Comparison of ENCODE assay signal across 8 cellular contexts in genomic region chr16:11312718-11313492, GRCh38. TPM values are rescaled to one million over a fixed set of nuclear protein-coding genes. Genes with fewer than 3 reads are reported as not detected.
DNase-seq lines count a peak whose midpoint lies in the region; ATAC-seq lines count a peak whose summit lies in the region.

No MANE protein-coding gene starts in this region.

- H3K9ac ChIP-seq in NT2/D1 (ENCODE audit: insufficient read length, low read depth), result peak overlapping the region; percentile 9

- no peaks in the 10 kb centered on the region for H3K27me3 ChIP-seq in NT2/D1 (ENCODE audit: insufficient read depth, insufficient read length)

- no peaks in the 10 kb centered on the region for H3K9me3 ChIP-seq in NT2/D1 (ENCODE audit: insufficient read depth, low read length)

- no peaks in the 10 kb centered on the region for H3K36me3 ChIP-seq in NT2/D1 (ENCODE audit: insufficient read depth, insufficient read length, low read length)

- ATAC-seq in effector memory CD8-positive, alpha-beta T cell (replicated peaks), result peak; percentile 25
- ATAC-seq in GM19023 (IDR thresholded peaks at IDR 0.05; ENCODE audit: unreplicated experiment), result no peak

- peak overlapping the region; percentile 1 to 36 for H3K4me3 Mint-ChIP-seq in effector memory CD8-positive, alpha-beta T cell

- no peaks in the 10 kb centered on the region for H3K9me3 Mint-ChIP-seq in effector memory CD8-positive, alpha-beta T cell

- no peaks in the 10 kb centered on the region for H3K36me3 Mint-ChIP-seq in effector memory CD8-positive, alpha-beta T cell (ENCODE audit: insufficient read depth)

- H3K27me3 Mint-ChIP-seq in effector memory CD8-positive, alpha-beta T cell, result no peaks in the 10 kb centered on the region

- H3K4me1 ChIP-seq in NT2/D1 (ENCODE audit: insufficient read depth, insufficient read length), result peaks cover 32% of the 10 kb centered on the region

- peak overlapping the region; percentile 11 to 26 for H3K27ac Mint-ChIP-seq in effector memory CD8-positive, alpha-beta T cell

- peaks cover 19 to 21% of the 10 kb centered on the region in 2 donors for H3K4me1 Mint-ChIP-seq in effector memory CD8-positive, alpha-beta T cell (ENCODE audit: low read depth in 2 of 2)

- no peak overlapping the region for H3K4me3 ChIP-seq in NT2/D1 (ENCODE audit: insufficient read length, low read depth)

- DNase-seq in NCI-H1417 (lab: John Stamatoyannopoulos, UW), result peak; percentile 16 to 42 (median 18)
- DNase-seq in NCI-H1417 treated with DMSO at 0.1 percent for 48 hours (lab: John Stamatoyannopoulos, UW), result no peak
- peak; percentile 54 for DNase-seq in NT2/D1 (ENCODE audit: low read depth, low spot score)
- peak in 1 of 3 experiments; percentile 17 for DNase-seq in effector memory CD8-positive, alpha-beta T cell
- peak; percentile 80 for DNase-seq in renal cortical epithelial cell (ENCODE audit: low read depth)
- no peak for DNase-seq in middle frontal gyrus (ENCODE audit: extremely low spot score, low spot score)
- DNase-seq in NOMO-1 (lab: John Stamatoyannopoulos, UW; ENCODE audit: unreplicated experiment in 2 of 2), result no peak

RNA-seq across cellular contexts. Expression of gene PRM1, which starts 31.8 kb away (rescaled TPM):
- total RNA-seq in renal cortical epithelial cell, result not detected in 2 replicates

RNA-seq across cellular contexts. Expression of gene RMI2, which starts 32.4 kb away (rescaled TPM):
- 6.0 and 7.3 TPM in 2 replicates for total RNA-seq in renal cortical epithelial cell

RNA-seq across cellular contexts. Expression of gene PRM2, which starts 36.6 kb away (rescaled TPM):
- total RNA-seq in renal cortical epithelial cell, result not detected in 2 replicates

RNA-seq across cellular contexts. Expression of gene PRM3, which starts 39.5 kb away (rescaled TPM):
- not detected in 2 replicates for total RNA-seq in renal cortical epithelial cell

RNA-seq across cellular contexts. Expression of gene TNP2, which starts 43.8 kb away (rescaled TPM):
- total RNA-seq in renal cortical epithelial cell, result not detected in 2 replicates

Comparison
In these comparisons a context has a peak if more than half of its experiments do, and no peak if none do; other contexts are left out.
1. DNase-seq: peak in NCI-H1417 (3 of 3), NT2/D1 (single experiment) and renal cortical epithelial cell (single experiment); none in NCI-H1417 treated with DMSO at 0.1 percent for 48 hours (single experiment), middle frontal gyrus (single experiment) and NOMO-1 (0 of 2).